In the genomic region with DNA sequence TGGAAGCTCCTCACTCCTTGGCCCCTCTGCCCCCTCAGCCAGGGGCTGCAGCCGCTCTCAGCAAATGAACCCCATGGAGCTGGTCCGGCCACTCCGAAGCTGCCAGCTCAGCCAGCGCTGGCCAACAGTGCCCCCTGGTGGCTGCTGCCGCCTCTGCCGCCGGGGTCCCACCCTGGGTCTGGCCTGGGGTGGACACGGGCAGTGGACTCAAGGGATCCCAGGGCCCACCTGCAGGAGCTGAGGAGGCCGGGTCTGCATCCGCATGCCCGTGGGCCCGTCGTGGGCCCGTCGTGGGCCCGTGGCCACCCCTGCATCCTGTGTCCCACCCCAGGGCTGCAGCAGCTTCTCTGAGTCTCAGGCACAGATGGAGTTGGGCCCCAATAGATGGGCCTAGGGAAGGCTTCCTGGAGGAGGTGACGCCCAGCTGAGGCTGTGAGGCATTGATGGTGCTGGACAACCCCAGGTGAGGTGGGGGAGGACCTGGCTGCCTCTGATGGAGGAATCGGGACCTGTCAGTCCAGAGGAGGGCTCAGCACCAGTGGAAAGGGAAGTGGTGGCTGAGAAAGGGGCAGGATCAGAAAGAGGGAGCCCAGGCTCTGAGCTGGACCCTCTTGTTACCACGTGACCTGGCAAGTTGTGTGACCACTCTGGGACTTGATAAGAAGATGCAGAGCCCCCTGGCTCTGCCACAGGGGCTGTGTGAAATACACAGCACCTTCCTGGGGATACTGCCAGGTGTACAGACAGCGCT, we compare ENCODE assay signal across 8 cellular contexts.
DNase-seq lines count a peak whose midpoint lies in the region; ATAC-seq, FAIRE-seq and TF ChIP-seq lines count a peak whose summit lies in the region.

No MANE protein-coding gene starts in this region.

- FAIRE-seq in endothelial cell of umbilical vein (lab: Jason Lieb, UNC): no peak

- intact Hi-C loops in endothelial cell of umbilical vein (cut with micrococcal nuclease): loop anchor here (10.0 kb wide), 2 partner anchors 419 to 731 kb away; no protein-coding TSS in a partner anchor

- H3K4me3 ChIP-seq in MM.1S (ENCODE audit: low read length): no peak overlapping the region
- H3K4me3 ChIP-seq in endothelial cell of umbilical vein (replicated peaks in 1 of 3; ENCODE audit: insufficient read depth in 1 of 3, low read depth in 1 of 3, low read length in 3 of 3): no peak overlapping the region
- no peak overlapping the region for H3K4me3 ChIP-seq in neural cell (ENCODE audit: low read length)

- no peaks in the 10 kb centered on the region for H3K4me1 ChIP-seq in MM.1S (ENCODE audit: low read length)
- no peaks in the 10 kb centered on the region for H3K4me1 ChIP-seq in endothelial cell of umbilical vein (ENCODE audit: control insufficient read depth, extremely low read depth, insufficient read depth, low read length)

- H2AFZ ChIP-seq in MM.1S (ENCODE audit: low read length): 0 out of 2 replicates have a peak overlapping the region, but pooled peaks have one; percentile 14
- no peak overlapping the region for H2AFZ ChIP-seq in endothelial cell of umbilical vein (ENCODE audit: low read depth, low read length)
- H2AFZ ChIP-seq in neural cell (ENCODE audit: low read depth, low read length): no peak overlapping the region

- TF ChIP-seq POLR2A in endothelial cell of umbilical vein (IDR thresholded peaks at IDR 0.05; ENCODE audit: low read depth, low read length): no peak

- H3K9ac ChIP-seq in MM.1S (ENCODE audit: low read length) (no peak overlapping the region), endothelial cell of umbilical vein (replicated peaks; ENCODE audit: extremely low read depth, insufficient read depth, low read length) (no peak overlapping the region), neural cell (ENCODE audit: low read length) (no peak overlapping the region)

- dilution Hi-C loops in endothelial cell of umbilical vein (cut with MboI; ENCODE audit: extremely low pct_ligation_motif_present, low sequenced_read_pairs): no loop called here

- CTCF ChIA-PET in endothelial cell of umbilical vein (lab: Charles Lee): no interaction called here

- DNase-seq in GM03348 (ENCODE audit: low spot score): peak; percentile 78
- peak; percentile 49 for DNase-seq in MM.1S
- peak; percentile 32 to 43 for DNase-seq in activated CD4-positive, alpha-beta T cell treated with anti-CD3 and anti-CD28 coated beads, Interleukin-2, amount 50 U/mL, for 4 hours
- DNase-seq in endothelial cell of umbilical vein (ENCODE audit: low read depth, low spot score): peak; percentile 4
- peak; percentile 82 for DNase-seq in stimulated activated naive CD8-positive, alpha-beta T cell treated with anti-CD3 and anti-CD28 coated beads, Interleukin-15, Interleukin-2, amounts not matched to agents 100 U/mL and 50 U/mL, for 24 hours
- no peak for DNase-seq in glomerular visceral epithelial cell (ENCODE audit: extremely low spot score)

- H3K9me3 ChIP-seq in MM.1S (replicated peaks; ENCODE audit: insufficient read depth, low read length) (no peaks in the 10 kb centered on the region), endothelial cell of umbilical vein (replicated peaks; ENCODE audit: control insufficient read depth, insufficient read depth, low read length) (no peaks in the 10 kb centered on the region), neural cell (ENCODE audit: low read length) (no peaks in the 10 kb centered on the region)

- H3F3A ChIP-seq in MM.1S (ENCODE audit: insufficient read depth, low read length) (no peaks in the 10 kb centered on the region), neural cell (ENCODE audit: insufficient read depth, low read length, poor library complexity, severe bottlenecking) (no peaks in the 10 kb centered on the region)

- no TSS peak for BruUV-seq in endothelial cell of umbilical vein (replicated peaks; lab: Mats Ljungman, UMichigan)

- H3K9me1 ChIP-seq in endothelial cell of umbilical vein (replicated peaks; ENCODE audit: control insufficient read depth, extremely low read depth, insufficient read depth, low read length): no peaks in the 10 kb centered on the region

- peak; percentile 42 for ATAC-seq in stimulated activated naive CD8-positive, alpha-beta T cell treated with anti-CD3 and anti-CD28 coated beads, Interleukin-15, Interleukin-2, amounts not matched to agents 100 U/mL and 50 U/mL, for 24 hours
- ATAC-seq in HG03045 (IDR thresholded peaks at IDR 0.05; ENCODE audit: unreplicated experiment): no peak

- no peaks in the 10 kb centered on the region for H3K79me2 ChIP-seq in MM.1S (ENCODE audit: low read length)
- H3K79me2 ChIP-seq in endothelial cell of umbilical vein (ENCODE audit: control insufficient read depth, insufficient read depth, low read length): no peaks in the 10 kb centered on the region
- H3K79me2 ChIP-seq in neural cell (replicated peaks; ENCODE audit: insufficient read depth, low read length): no peaks in the 10 kb centered on the region

- peak; percentile 99 for TF ChIP-seq RAD21 in neural cell (conservative IDR thresholded peaks at IDR 0.05)

- peak; percentile 93 for TF ChIP-seq CTCF in MM.1S (IDR thresholded peaks at IDR 0.05; ENCODE audit: low read length)
- peak; percentile 72 to 77 for TF ChIP-seq CTCF in endothelial cell of umbilical vein (IDR thresholded peaks at IDR 0.05; ENCODE audit: extremely low read depth in 1 of 2, insufficient read depth in 1 of 2, low read depth in 1 of 2, low read length in 2 of 2)
- TF ChIP-seq CTCF in neural cell (IDR thresholded peaks at IDR 0.05; ENCODE audit: poor library complexity, severe bottlenecking): peak; percentile 97

- no peaks in the 10 kb centered on the region for H4K20me1 ChIP-seq in MM.1S (ENCODE audit: insufficient read depth, low read length)
- no peaks in the 10 kb centered on the region for H4K20me1 ChIP-seq in endothelial cell of umbilical vein (replicated peaks; ENCODE audit: control insufficient read depth, extremely low read depth, insufficient read depth, low read length)
- no peaks in the 10 kb centered on the region for H4K20me1 ChIP-seq in neural cell (ENCODE audit: insufficient read depth)

- peaks cover 32% of the 10 kb centered on the region for H3K27me3 ChIP-seq in MM.1S (replicated peaks; ENCODE audit: insufficient read depth, low read length)
- H3K27me3 ChIP-seq in endothelial cell of umbilical vein (ENCODE audit: control insufficient read depth in 2 of 2, insufficient read depth in 2 of 2, low read length in 2 of 2): no peaks in the 10 kb centered on the region
- no peaks in the 10 kb centered on the region for H3K27me3 ChIP-seq in neural cell (ENCODE audit: insufficient read depth, low read depth, low read length)

- H3K9me2 ChIP-seq in MM.1S (replicated peaks; ENCODE audit: insufficient read depth, low read length): no peaks in the 10 kb centered on the region
- H3K9me2 ChIP-seq in neural cell (ENCODE audit: insufficient read depth, low read length): no peaks in the 10 kb centered on the region

- H3K27ac ChIP-seq in MM.1S (ENCODE audit: low read length): no peak overlapping the region
- no peak overlapping the region for H3K27ac ChIP-seq in endothelial cell of umbilical vein (ENCODE audit: insufficient read depth, low read depth, low read length)
- H3K27ac ChIP-seq in neural cell (ENCODE audit: low read length): no peak overlapping the region

- TF ChIP-seq EP300 in neural cell (conservative IDR thresholded peaks at IDR 0.05; ENCODE audit: poor library complexity, severe bottlenecking): no peak

- peak overlapping the region; percentile 41; the same call in 1 of the 2 replicates for H3K4me2 ChIP-seq in MM.1S (ENCODE audit: low read depth, low read length)
- no peak overlapping the region for H3K4me2 ChIP-seq in endothelial cell of umbilical vein (ENCODE audit: insufficient read depth, low read length)
- no peak overlapping the region for H3K4me2 ChIP-seq in neural cell (ENCODE audit: low read length)

- POLR2A ChIA-PET in endothelial cell of umbilical vein (lab: Charles Lee): no interaction called here

- H3K36me3 ChIP-seq in MM.1S (replicated peaks; ENCODE audit: insufficient read depth, low read length): no peaks in the 10 kb centered on the region
- H3K36me3 ChIP-seq in endothelial cell of umbilical vein (ENCODE audit: control insufficient read depth in 2 of 2, extremely low read depth in 1 of 2, insufficient read depth in 2 of 2, low read length in 2 of 2): no peaks in the 10 kb centered on the region
- no peaks in the 10 kb centered on the region for H3K36me3 ChIP-seq in neural cell (ENCODE audit: insufficient read depth, low read length)

TF ChIP-seq in endothelial cell of umbilical vein, 7 proteins besides CTCF, POLR2A, EP300 and RAD21:
- TF ChIP-seq FOS (IDR thresholded peaks at IDR 0.05; ENCODE audit: borderline replicate concordance, insufficient read depth, low read length) (no peak), EZH2 (IDR thresholded peaks at IDR 0.05; ENCODE audit: borderline replicate concordance, low read depth, low read length, severe bottlenecking) (no peak), POLR2AphosphoS5 (IDR thresholded peaks at IDR 0.05; ENCODE audit: insufficient read depth, low read depth, low read length) (no peak), JUN (IDR thresholded peaks at IDR 0.05; ENCODE audit: borderline replicate concordance, insufficient read depth, insufficient read length, low read depth) (no peak), GATA2 (IDR thresholded peaks at IDR 0.05; ENCODE audit: insufficient read depth, insufficient read length, low read depth, low read length) (no peak), MYC (IDR thresholded peaks at IDR 0.05; ENCODE audit: low read depth, low read length) (no peak)
- TF ChIP-seq, protein P1, sequence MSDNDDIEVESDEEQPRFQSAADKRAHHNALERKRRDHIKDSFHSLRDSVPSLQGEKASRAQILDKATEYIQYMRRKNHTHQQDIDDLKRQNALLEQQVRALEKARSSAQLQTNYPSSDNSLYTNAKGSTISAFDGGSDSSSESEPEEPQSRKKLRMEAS (IDR thresholded peaks at IDR 0.05; ENCODE audit: insufficient read depth, insufficient read length): no peak

TF ChIP-seq in neural cell, 6 proteins besides CTCF, POLR2A, EP300 and RAD21 (continues in another document):
- no peak for TF ChIP-seq POLR2AphosphoS5 (IDR thresholded peaks at IDR 0.05)
